In the genomic region with DNA sequence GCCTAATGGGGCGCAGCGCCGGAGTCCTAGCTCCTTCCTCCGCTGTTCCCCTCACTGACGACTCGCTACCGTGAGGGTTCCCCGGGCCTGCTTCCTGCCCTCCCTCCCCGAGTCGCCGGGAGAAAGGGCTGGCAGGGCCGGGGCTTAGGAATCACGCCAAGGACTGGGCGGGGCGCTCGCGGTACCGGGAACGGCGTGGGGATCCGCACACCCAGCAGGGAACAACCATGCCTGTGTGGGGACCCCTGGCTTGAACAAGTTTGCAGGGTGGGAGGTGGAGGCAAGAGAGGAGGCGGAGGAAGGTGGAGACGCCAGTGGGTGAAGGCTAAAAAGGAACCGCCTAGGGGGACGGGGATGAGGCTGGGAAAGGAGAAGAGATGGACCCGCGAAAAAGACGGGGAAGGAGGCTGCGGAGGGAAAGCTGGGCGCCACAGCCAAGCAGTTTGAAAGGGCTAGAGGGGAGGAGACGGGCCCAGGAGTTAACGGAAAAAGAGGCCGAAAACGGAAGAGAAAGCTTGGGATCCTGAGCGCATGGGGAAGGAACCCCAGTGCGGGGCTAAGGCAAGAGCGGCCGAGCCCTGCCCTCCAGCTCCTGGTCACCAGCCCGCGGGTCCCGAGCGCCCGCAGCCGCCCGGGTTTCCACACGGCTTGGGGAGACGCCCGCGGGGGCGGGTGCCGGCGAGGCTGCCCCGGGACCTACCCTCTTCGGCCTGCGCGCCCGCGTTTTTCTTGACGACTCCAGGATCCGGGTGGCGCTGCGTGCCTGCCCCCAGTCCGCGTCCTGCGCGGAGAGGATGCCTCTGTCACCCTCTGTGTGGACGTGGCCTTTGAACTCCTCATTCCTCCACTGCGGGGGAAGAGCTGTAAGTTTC, we compare ENCODE assay signal across 8 cellular contexts. TPM values are rescaled to one million over a fixed set of nuclear protein-coding genes. Genes with fewer than 3 reads are reported as not detected.
DNase-seq lines count a peak whose midpoint lies in the region; ATAC-seq and TF ChIP-seq lines count a peak whose summit lies in the region.

No MANE protein-coding gene starts in this region.

- no peaks in the 10 kb centered on the region for H3K9me3 ChIP-seq in iPS DF 6.9 (ENCODE audit: control insufficient read depth, insufficient read depth, low read length)

- peaks cover 55% of the 10 kb centered on the region for H3K27me3 Mint-ChIP-seq in activated T-cell treated with anti-CD3 and anti-CD28 coated beads, Interleukin-2, amount 50 U/mL, for 24 hours

- no peak overlapping the region for H3K4me3 Mint-ChIP-seq in activated T-cell treated with anti-CD3 and anti-CD28 coated beads, Interleukin-2, amount 50 U/mL, for 24 hours

- TF ChIP-seq CTCF in astrocyte of the cerebellum (IDR thresholded peaks at IDR 0.05; ENCODE audit: low read depth, low read length, missing control alignments), result no peak

- no peaks in the 10 kb centered on the region for H3K36me3 ChIP-seq in iPS DF 6.9 (ENCODE audit: control insufficient read depth, insufficient read depth, low read length)

- intact Hi-C loops in sciatic nerve (cut with DNase I), result no loop called here

- no peaks in the 10 kb centered on the region for H3K4me1 ChIP-seq in iPS DF 6.9 (ENCODE audit: control insufficient read depth, insufficient read depth, low read length)

- no peaks in the 10 kb centered on the region for H3K4me1 Mint-ChIP-seq in activated T-cell treated with anti-CD3 and anti-CD28 coated beads, Interleukin-2, amount 50 U/mL, for 24 hours (ENCODE audit: low read depth)

- no peak overlapping the region for H3K27ac Mint-ChIP-seq in activated T-cell treated with anti-CD3 and anti-CD28 coated beads, Interleukin-2, amount 50 U/mL, for 24 hours

- H3K27ac ChIP-seq in iPS DF 6.9 (ENCODE audit: low read length), result no peak overlapping the region

- in situ Hi-C loops in astrocyte of the cerebellum (cut with HindIII; ENCODE audit: low sequenced_read_pairs), result loop anchor here (25.0 kb wide), 1 partner anchor 1139 kb away; no protein-coding TSS in a partner anchor

- H3K27me3 ChIP-seq in iPS DF 6.9 (ENCODE audit: control insufficient read depth, insufficient read depth, low read length), result peaks cover 41% of the 10 kb centered on the region

- DNase-seq in GM04504 (ENCODE audit: low read depth) (peak; percentile 59), astrocyte of the cerebellum (ENCODE audit: low read depth) (peak; percentile 35), iPS DF 6.9 (ENCODE audit: low read depth, low spot score) (no peak), sciatic nerve (ENCODE audit: low spot score) (peak; percentile 88), HK-2 (ENCODE audit: unreplicated experiment) (no peak), NOMO-1 (lab: John Stamatoyannopoulos, UW; ENCODE audit: unreplicated experiment in 2 of 2) (no peak), DMS79 (lab: John Stamatoyannopoulos, UW) (no peak)
- no peak for DNase-seq in activated T-cell treated with anti-CD3 and anti-CD28 coated beads, Interleukin-2, amount 50 U/mL, for 24 hours

- no CpG with 5 or more reads among the region's 68 CpGs for WGBS in iPS DF 6.9 (ENCODE audit: insufficient coverage, insufficient read length)

- ATAC-seq in sciatic nerve, result peak; percentile 76

- H3K4me3 ChIP-seq in astrocyte of the cerebellum (ENCODE audit: low read depth, low read length) (peak overlapping the region; percentile 92), iPS DF 6.9 (ENCODE audit: low read length) (peak overlapping the region; percentile 49)

- no peaks in the 10 kb centered on the region for H3K36me3 Mint-ChIP-seq in activated T-cell treated with anti-CD3 and anti-CD28 coated beads, Interleukin-2, amount 50 U/mL, for 24 hours (ENCODE audit: low read depth)

- H3K9me3 Mint-ChIP-seq in activated T-cell treated with anti-CD3 and anti-CD28 coated beads, Interleukin-2, amount 50 U/mL, for 24 hours, result no peaks in the 10 kb centered on the region

RNA-seq across cellular contexts. Expression of gene CDH11, which starts 1.3 kb away (rescaled TPM):
- 238 TPM for total RNA-seq in sciatic nerve

Comparison
In these comparisons a context has a peak if more than half of its experiments do, and no peak if none do; other contexts are left out.
1. DNase-seq: peak in GM04504 (single experiment), astrocyte of the cerebellum (single experiment) and sciatic nerve (single experiment); none in iPS DF 6.9 (single experiment), activated T-cell treated with anti-CD3 and anti-CD28 coated beads, Interleukin-2, amount 50 U/mL, for 24 hours (single experiment), HK-2 (single experiment), NOMO-1 (0 of 2) and DMS79 (single experiment).